8 cellular contexts compared by ENCODE assay signal in the genomic region with DNA sequence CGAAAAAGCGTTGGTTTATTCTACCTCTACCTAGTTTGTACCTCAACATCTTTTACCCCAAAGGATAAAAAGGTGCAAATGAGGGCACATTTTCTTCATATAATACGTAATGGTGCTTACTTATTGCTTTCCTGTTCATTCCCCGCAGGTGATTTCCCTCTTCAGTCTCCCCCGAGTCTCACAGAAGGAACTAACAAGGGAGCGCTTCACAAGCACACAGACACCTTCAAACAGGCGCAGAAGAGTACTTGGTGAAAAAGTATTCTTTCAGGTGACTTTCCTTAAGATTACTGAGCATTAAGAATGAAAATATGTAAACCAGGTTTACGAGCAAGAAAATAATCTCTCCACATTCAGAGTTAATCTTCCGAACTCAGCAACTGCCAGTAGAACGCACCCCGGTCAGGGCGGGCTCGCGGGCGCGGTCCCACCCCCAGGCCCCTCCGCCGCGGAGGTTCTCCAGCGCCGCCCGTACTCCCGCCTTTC. TPM values are rescaled to one million over a fixed set of nuclear protein-coding genes. Genes with fewer than 3 reads are reported as not detected.
A peak's percentile ranks its signal among the peaks of the same experiment; 100 is the strongest.
DNase-seq lines count a peak whose midpoint lies in the region; ATAC-seq and TF ChIP-seq lines count a peak whose summit lies in the region.

No MANE protein-coding gene starts in this region.

- no peaks in the 10 kb centered on the region for H3K27me3 ChIP-seq in heart left ventricle

- ATAC-seq in heart left ventricle (no peak), Right ventricle myocardium superior (ENCODE audit: poor library complexity) (no peak), naive B cell (ENCODE audit: low read depth in 2 of 2) (peak; percentile 33 to 34), GM19467 (IDR thresholded peaks at IDR 0.05; ENCODE audit: unreplicated experiment) (no peak), GM19455 (IDR thresholded peaks at IDR 0.05; ENCODE audit: unreplicated experiment) (no peak)

- 3 to 8% (median 4%) methylated on average over 12 to 23 of the region's 23 CpGs for WGBS in heart left ventricle, 4 donors

- intact Hi-C loops in heart left ventricle (cut with DNase I) (loop anchor here in 5 of 10 donors (5.0 to 10.0 kb wide), 9 partner anchors 42 to 684 kb away; a partner anchor contains a TSS), Right ventricle myocardium superior (cut with DNase I) (no loop called here)

- H3K27ac Mint-ChIP-seq in naive B cell, result peak overlapping the region; percentile 78 to 95 (median 92)

- H3K36me3 Mint-ChIP-seq in naive B cell, result peaks cover 0 to 8% of the 10 kb centered on the region in 2 donors

- H3K4me3 Mint-ChIP-seq in naive B cell, result peak overlapping the region; percentile 89 to 99 (median 98)

- H3K27me3 Mint-ChIP-seq in naive B cell, result no peaks in the 10 kb centered on the region

- no peak for TF ChIP-seq POLR2A in heart left ventricle (IDR thresholded peaks at IDR 0.05)

- H3K9me3 Mint-ChIP-seq in naive B cell, result peaks cover 0 to 2% (median 0%) of the 10 kb centered on the region in 7 donors

- H3K9me3 ChIP-seq in heart left ventricle, result no peaks in the 10 kb centered on the region

- no peaks in the 10 kb centered on the region for H3K36me3 ChIP-seq in heart left ventricle

- H3K27ac ChIP-seq in heart left ventricle (peak overlapping the region; percentile 28 to 97 (median 93)), coronary artery (peak overlapping the region; percentile 77 to 88)

- peaks cover 43 to 52% (median 43%) of the 10 kb centered on the region in 3 donors for H3K4me1 Mint-ChIP-seq in naive B cell

- DNase-seq in heart left ventricle (no peak), Right ventricle myocardium superior (no peak), NCI-H748 treated with DMSO at 0.1 percent for 48 hours (lab: John Stamatoyannopoulos, UW) (peak; percentile 82), coronary artery (ENCODE audit: low spot score) (no peak), naive B cell (no peak), 8988T (no peak)

- peak overlapping the region; percentile 78 to 99 (median 92) for H3K4me3 ChIP-seq in heart left ventricle
- peak overlapping the region; percentile 86 for H3K4me3 ChIP-seq in coronary artery

- H3K4me1 ChIP-seq in heart left ventricle, result peaks cover 0 to 28% (median 16%) of the 10 kb centered on the region in 12 donors

- no peak for TF ChIP-seq CTCF in heart left ventricle (IDR thresholded peaks at IDR 0.05)
- TF ChIP-seq CTCF in coronary artery (IDR thresholded peaks at IDR 0.05), result no peak

RNA-seq across cellular contexts. Expression of a gene that starts 0.5 kb away (rescaled TPM):
- total RNA-seq in heart left ventricle (100 to 1,000 TPM in 4 of 9 donors, 10 to 100 TPM in 5; 66.8 to 195 (median 98.4) TPM), Right ventricle myocardium superior (53.6 TPM)
- polyA plus RNA-seq in heart left ventricle (100 to 1,000 TPM in 1 of 2 donors, 10 to 100 TPM in 1; 18.6 to 129 TPM), naive B cell (ENCODE audit: low read depth in 6 of 6) (10 to 100 TPM; 24.0 to 90.2 (median 79.0) TPM)

Comparison
In these comparisons a context has a peak if more than half of its experiments do, and no peak if none do; other contexts are left out.
1. ATAC-seq: peak in naive B cell (2 of 2); none in heart left ventricle (0 of 4), Right ventricle myocardium superior (single experiment), GM19467 (single experiment) and GM19455 (single experiment).